9 cellular contexts compared by ENCODE assay signal in genomic region chr3:150721285-150722130, GRCh38. TPM values are rescaled to one million over a fixed set of nuclear protein-coding genes. Genes with fewer than 3 reads are reported as not detected.
DNase-seq lines count a peak whose midpoint lies in the region; ATAC-seq, FAIRE-seq and TF ChIP-seq lines count a peak whose summit lies in the region.
"Had no signal": no experiment of that assay in that cellular context is flagged by ENCODE, and none has a peak within 500 bp of the region (broad histone marks: within the 10 kb centered on the region; RNA-seq: fewer than 3 reads in every experiment).

No MANE protein-coding gene starts in this region.

- H3K4me2 ChIP-seq in neuronal stem cell (ENCODE audit: insufficient read depth, low read length, poor library complexity, severe bottlenecking): no peak overlapping the region

- peak overlapping the region; percentile 79 for H2AFZ ChIP-seq in neuronal stem cell (ENCODE audit: low read length)

- peak; percentile 90 for FAIRE-seq in A204.1 (lab: Jason Lieb, UNC)

- DNase-seq in NCI-H1930 (lab: John Stamatoyannopoulos, UW) (peak; percentile 32 to 55), SW 1271 (lab: John Stamatoyannopoulos, UW) (peak; percentile 15 to 75), fibroblast of the aortic adventitia (ENCODE audit: low read depth) (peak; percentile 81), neuronal stem cell (ENCODE audit: low spot score) (peak; percentile 55)
- DNase-seq in stimulated activated CD4-positive, alpha-beta T cell treated with anti-CD3 and anti-CD28 coated beads, Interleukin-4, amount 100 ng/mL, for 4 hours: no peak

- no peak overlapping the region for H3K4ac ChIP-seq in neuronal stem cell (ENCODE audit: low read length)

- H4K91ac ChIP-seq in neuronal stem cell (ENCODE audit: low read depth, low read length, poor library complexity): no peak overlapping the region

- H3K23ac ChIP-seq in neuronal stem cell (ENCODE audit: low read depth, low read length, poor library complexity): no peak overlapping the region

- H3K4me3 ChIP-seq in fibroblast of the aortic adventitia (ENCODE audit: low read depth, low read length): no peak overlapping the region
- no peak overlapping the region for H3K4me3 ChIP-seq in neuronal stem cell (ENCODE audit: low read length in 2 of 2)

- no peak overlapping the region for H4K8ac ChIP-seq in neuronal stem cell (ENCODE audit: low read depth, low read length)

- no peaks in the 10 kb centered on the region for H3K27me3 ChIP-seq in neuronal stem cell (ENCODE audit: control insufficient read depth in 3 of 3, insufficient read depth in 3 of 3, low read depth in 1 of 3, low read length in 3 of 3)

- no peak overlapping the region for H3K14ac ChIP-seq in neuronal stem cell (ENCODE audit: low read length)

- no peaks in the 10 kb centered on the region for H3K79me1 ChIP-seq in neuronal stem cell (ENCODE audit: low read depth, low read length)

- no peak overlapping the region for H3K27ac ChIP-seq in neuronal stem cell (replicated peaks; ENCODE audit: low read length)
- H3K27ac ChIP-seq: epithelial cell of prostate had no signal

- WGBS in neuronal stem cell (ENCODE audit: extremely low coverage in 2 of 2, insufficient read length in 2 of 2, insufficient replicate concordance in 1 of 2), 2 donors: no CpG with 5 or more reads among the region's 13 CpGs

- H2BK15ac ChIP-seq in neuronal stem cell (ENCODE audit: low read length): no peak overlapping the region

- H3K4me1 ChIP-seq in neuronal stem cell (ENCODE audit: control insufficient read depth in 2 of 2, insufficient read depth in 1 of 2, low read depth in 1 of 2, low read length in 2 of 2): no peaks in the 10 kb centered on the region

- H3K9ac ChIP-seq in neuronal stem cell (ENCODE audit: low read depth, low read length, poor library complexity): no peak overlapping the region

- H3K9me3 ChIP-seq in neuronal stem cell (replicated peaks in 1 of 2; ENCODE audit: control insufficient read depth in 2 of 2, insufficient read depth in 1 of 2, low read depth in 1 of 2, low read length in 2 of 2): no peaks in the 10 kb centered on the region

- H2BK5ac ChIP-seq in neuronal stem cell (ENCODE audit: low read length): no peak overlapping the region

- H3K36me3 ChIP-seq in neuronal stem cell (replicated peaks in 1 of 2; ENCODE audit: control insufficient read depth in 2 of 2, insufficient read depth in 2 of 2, low read length in 2 of 2): no peaks in the 10 kb centered on the region

- ATAC-seq in HG02884 (IDR thresholded peaks at IDR 0.05; ENCODE audit: unreplicated experiment): peak; percentile 80

- peak; percentile 66 for TF ChIP-seq CTCF in GM12873 (IDR thresholded peaks at IDR 0.05; ENCODE audit: insufficient read depth, low read depth, low read length, missing control alignments)
- TF ChIP-seq CTCF in fibroblast of the aortic adventitia (IDR thresholded peaks at IDR 0.05; ENCODE audit: insufficient read depth, low read length): peak; percentile 72

- no peak overlapping the region for H2BK12ac ChIP-seq in neuronal stem cell (ENCODE audit: low read length)

- H2AK5ac ChIP-seq in neuronal stem cell (ENCODE audit: low read depth, low read length): no peak overlapping the region

- no peak overlapping the region for H3K18ac ChIP-seq in neuronal stem cell (ENCODE audit: low read length)

- H2BK120ac ChIP-seq in neuronal stem cell (ENCODE audit: low read depth, low read length): no peak overlapping the region

RNA-seq across cellular contexts. Expression of gene ERICH6, which starts 17.8 kb away (rescaled TPM):
- total RNA-seq in fibroblast of the aortic adventitia (ENCODE audit: low replicate concordance): 0.18 and 0.41 TPM in 2 replicates
- 0.04 TPM for polyA plus RNA-seq in neuronal stem cell (2013, experiment 1 of 2)
- 0.01 TPM for polyA plus RNA-seq in neuronal stem cell (2013, experiment 2 of 2)

RNA-seq across cellular contexts. Expression of gene SIAH2, which starts 41.5 kb away (rescaled TPM):
- 16.9 and 22.5 TPM in 2 replicates for total RNA-seq in fibroblast of the aortic adventitia (ENCODE audit: low replicate concordance)
- polyA plus RNA-seq in neuronal stem cell (2013, experiment 1 of 2): 16.1 TPM
- polyA plus RNA-seq in neuronal stem cell (2013, experiment 2 of 2): 16.2 TPM

Comparison
In these comparisons a context has a peak if more than half of its experiments do, and no peak if none do; other contexts are left out.
1. DNase-seq: peak in NCI-H1930 (2 of 2), SW 1271 (2 of 2), fibroblast of the aortic adventitia (single experiment) and neuronal stem cell (single experiment); none in stimulated activated CD4-positive, alpha-beta T cell treated with anti-CD3 and anti-CD28 coated beads, Interleukin-4, amount 100 ng/mL, for 4 hours (0 of 2).